Comparison of ENCODE assay signal across 1 cellular context in the genomic region with DNA sequence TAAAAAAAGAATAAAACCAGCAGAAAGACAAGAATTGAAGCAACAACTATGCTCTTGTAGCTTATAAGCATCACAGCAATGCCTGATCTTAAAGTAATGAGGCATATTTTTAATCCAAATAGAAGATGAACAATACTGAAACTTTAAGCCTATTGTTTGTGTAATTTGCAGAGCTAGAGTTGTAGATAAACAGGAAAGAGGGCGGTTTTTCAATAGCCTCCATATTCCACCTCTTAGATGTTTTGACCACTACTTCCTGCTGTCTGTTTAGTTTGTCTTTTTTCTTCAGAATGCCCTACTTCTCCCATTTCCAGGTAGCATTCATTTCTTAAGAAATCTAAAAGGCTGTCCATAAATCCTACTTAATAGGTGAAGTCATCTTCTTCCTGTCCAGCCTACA.
TF ChIP-seq lines count a peak whose summit lies in the region.

No MANE protein-coding gene starts in this region.

TF ChIP-seq in A549, 52 proteins besides CTCF, POLR2A, EP300 and RAD21 (continued from another document):
- TF ChIP-seq, protein P1, sequence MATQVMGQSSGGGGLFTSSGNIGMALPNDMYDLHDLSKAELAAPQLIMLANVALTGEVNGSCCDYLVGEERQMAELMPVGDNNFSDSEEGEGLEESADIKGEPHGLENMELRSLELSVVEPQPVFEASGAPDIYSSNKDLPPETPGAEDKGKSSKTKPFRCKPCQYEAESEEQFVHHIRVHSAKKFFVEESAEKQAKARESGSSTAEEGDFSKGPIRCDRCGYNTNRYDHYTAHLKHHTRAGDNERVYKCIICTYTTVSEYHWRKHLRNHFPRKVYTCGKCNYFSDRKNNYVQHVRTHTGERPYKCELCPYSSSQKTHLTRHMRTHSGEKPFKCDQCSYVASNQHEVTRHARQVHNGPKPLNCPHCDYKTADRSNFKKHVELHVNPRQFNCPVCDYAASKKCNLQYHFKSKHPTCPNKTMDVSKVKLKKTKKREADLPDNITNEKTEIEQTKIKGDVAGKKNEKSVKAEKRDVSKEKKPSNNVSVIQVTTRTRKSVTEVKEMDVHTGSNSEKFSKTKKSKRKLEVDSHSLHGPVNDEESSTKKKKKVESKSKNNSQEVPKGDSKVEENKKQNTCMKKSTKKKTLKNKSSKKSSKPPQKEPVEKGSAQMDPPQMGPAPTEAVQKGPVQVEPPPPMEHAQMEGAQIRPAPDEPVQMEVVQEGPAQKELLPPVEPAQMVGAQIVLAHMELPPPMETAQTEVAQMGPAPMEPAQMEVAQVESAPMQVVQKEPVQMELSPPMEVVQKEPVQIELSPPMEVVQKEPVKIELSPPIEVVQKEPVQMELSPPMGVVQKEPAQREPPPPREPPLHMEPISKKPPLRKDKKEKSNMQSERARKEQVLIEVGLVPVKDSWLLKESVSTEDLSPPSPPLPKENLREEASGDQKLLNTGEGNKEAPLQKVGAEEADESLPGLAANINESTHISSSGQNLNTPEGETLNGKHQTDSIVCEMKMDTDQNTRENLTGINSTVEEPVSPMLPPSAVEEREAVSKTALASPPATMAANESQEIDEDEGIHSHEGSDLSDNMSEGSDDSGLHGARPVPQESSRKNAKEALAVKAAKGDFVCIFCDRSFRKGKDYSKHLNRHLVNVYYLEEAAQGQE (IDR thresholded peaks at IDR 0.05) = no peak
- TF ChIP-seq PHF8 (IDR thresholded peaks at IDR 0.05; ENCODE audit: borderline replicate concordance, low read depth) (no peak), USF2 (IDR thresholded peaks at IDR 0.05) (no peak), MYC (IDR thresholded peaks at IDR 0.05; ENCODE audit: borderline replicate concordance, low read length) (no peak), PBX3 (IDR thresholded peaks at IDR 0.05) (no peak), KDM5A (IDR thresholded peaks at IDR 0.05) (no peak), MAZ (IDR thresholded peaks at IDR 0.05; ENCODE audit: borderline replicate concordance, low read depth, low read length) (no peak), FOSB (CRISPR knock-in tag; IDR thresholded peaks at IDR 0.05) (no peak), HOXA7 (CRISPR knock-in tag; IDR thresholded peaks at IDR 0.05) (no peak)
- TF ChIP-seq, protein P2, sequence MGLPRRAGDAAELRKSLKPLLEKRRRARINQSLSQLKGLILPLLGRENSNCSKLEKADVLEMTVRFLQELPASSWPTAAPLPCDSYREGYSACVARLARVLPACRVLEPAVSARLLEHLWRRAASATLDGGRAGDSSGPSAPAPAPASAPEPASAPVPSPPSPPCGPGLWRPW (IDR thresholded peaks at IDR 0.05) = no peak
TF ChIP-seq in A549: peak in this region for 0.
